18 cellular contexts compared by ENCODE assay signal in genomic region chr2:230981704-230982103, GRCh38. TPM values are rescaled to one million over a fixed set of nuclear protein-coding genes. Genes with fewer than 3 reads are reported as not detected.
DNase-seq lines count a peak whose midpoint lies in the region; ATAC-seq and TF ChIP-seq lines count a peak whose summit lies in the region.
"Had no signal": no experiment of that assay in that cellular context is flagged by ENCODE, and none has a peak within 500 bp of the region (broad histone marks: within the 10 kb centered on the region; RNA-seq: fewer than 3 reads in every experiment).

No MANE protein-coding gene starts in this region.

- H3K4me3 ChIP-seq in vagina, result no peak overlapping the region
- H3K4me3 ChIP-seq: esophagus muscularis mucosa, lung had no signal

- H3K9me3 Mint-ChIP-seq in activated naive CD4-positive, alpha-beta T cell treated with anti-CD3 and anti-CD28 coated beads for 36 hours, result no peaks in the 10 kb centered on the region
- H3K9me3 Mint-ChIP-seq in T-helper 2 cell treated with Interferon-gamma antibody and Interleukin-4, amounts not matched to agents 5 μg/mL and 100 μg/mL, for 36 hours, result no peaks in the 10 kb centered on the region
- H3K9me3 Mint-ChIP-seq in central memory CD8-positive, alpha-beta T cell, result no peaks in the 10 kb centered on the region
- no peaks in the 10 kb centered on the region for H3K9me3 Mint-ChIP-seq in stimulated activated memory B cell treated with anti-CD40 and anti-IgM and Interleukin-4, amounts not matched to agents 10 μg/mL and 1 μg/mL and 100 μg/mL, for 72 hours
- H3K9me3 Mint-ChIP-seq: H9, nephron had no signal

- CTCF ChIA-PET in activated naive CD4-positive, alpha-beta T cell treated with anti-CD3 and anti-CD28 coated beads for 36 hours (lab: Charles Lee), result interaction anchor here (0.6 to 1.4 kb wide), 5 partner anchors 13 to 79 kb away, joined by 3 to 6 read pairs (median 4); no protein-coding TSS in a partner anchor

- no peak for TF ChIP-seq CTCF in vagina (IDR thresholded peaks at IDR 0.05)

- H3K27me3 ChIP-seq in vagina, result no peaks in the 10 kb centered on the region

- H3K36me3 Mint-ChIP-seq in activated naive CD4-positive, alpha-beta T cell treated with anti-CD3 and anti-CD28 coated beads for 36 hours (ENCODE audit: low read depth), result no peaks in the 10 kb centered on the region
- H3K36me3 Mint-ChIP-seq in T-helper 2 cell treated with Interferon-gamma antibody and Interleukin-4, amounts not matched to agents 5 μg/mL and 100 μg/mL, for 36 hours (ENCODE audit: low read depth), result no peaks in the 10 kb centered on the region
- H3K36me3 Mint-ChIP-seq in central memory CD8-positive, alpha-beta T cell (ENCODE audit: insufficient read depth), result peaks cover 2% of the 10 kb centered on the region
- H3K36me3 Mint-ChIP-seq in stimulated activated memory B cell treated with anti-CD40 and anti-IgM and Interleukin-4, amounts not matched to agents 10 μg/mL and 1 μg/mL and 100 μg/mL, for 72 hours, result no peaks in the 10 kb centered on the region

- peak overlapping the region; percentile 10 for H3K27ac Mint-ChIP-seq in activated naive CD4-positive, alpha-beta T cell treated with anti-CD3 and anti-CD28 coated beads for 36 hours
- H3K27ac Mint-ChIP-seq in T-helper 2 cell treated with Interferon-gamma antibody and Interleukin-4, amounts not matched to agents 5 μg/mL and 100 μg/mL, for 36 hours, result peak overlapping the region; percentile 58
- H3K27ac Mint-ChIP-seq in central memory CD8-positive, alpha-beta T cell (ENCODE audit: low read depth), result peak overlapping the region; percentile 10
- peak overlapping the region; percentile 93 for H3K27ac Mint-ChIP-seq in stimulated activated memory B cell treated with anti-CD40 and anti-IgM and Interleukin-4, amounts not matched to agents 10 μg/mL and 1 μg/mL and 100 μg/mL, for 72 hours
- H3K27ac Mint-ChIP-seq: nephron had no signal

- H3K27ac ChIP-seq in vagina, result no peak overlapping the region
- H3K27ac ChIP-seq: esophagus muscularis mucosa, VCaP had no signal

- no peak overlapping the region for H3K4me3 Mint-ChIP-seq in activated naive CD4-positive, alpha-beta T cell treated with anti-CD3 and anti-CD28 coated beads for 36 hours
- peak overlapping the region; percentile 39 for H3K4me3 Mint-ChIP-seq in T-helper 2 cell treated with Interferon-gamma antibody and Interleukin-4, amounts not matched to agents 5 μg/mL and 100 μg/mL, for 36 hours
- H3K4me3 Mint-ChIP-seq in central memory CD8-positive, alpha-beta T cell, result peak overlapping the region; percentile 57
- H3K4me3 Mint-ChIP-seq in stimulated activated memory B cell treated with anti-CD40 and anti-IgM and Interleukin-4, amounts not matched to agents 10 μg/mL and 1 μg/mL and 100 μg/mL, for 72 hours, result peak overlapping the region; percentile 70
- H3K4me3 Mint-ChIP-seq: H9, nephron had no signal

- peak; percentile 40 for DNase-seq in activated naive CD4-positive, alpha-beta T cell treated with anti-CD3 and anti-CD28 coated beads for 36 hours
- no peak for DNase-seq in activated naive CD4-positive, alpha-beta T cell treated with anti-CD3 and anti-CD28 coated beads, Interleukin-2, amount 50 U/mL, for 16 hours
- no peak for DNase-seq in T-helper 2 cell treated with Interferon-gamma antibody and Interleukin-4, amounts not matched to agents 5 μg/mL and 100 μg/mL, for 36 hours (ENCODE audit: low spot score)
- peak in 1 of 2 donors; percentile 23 for DNase-seq in central memory CD8-positive, alpha-beta T cell (ENCODE audit: low spot score in 2 of 2)
- DNase-seq in vagina (ENCODE audit: extremely low spot score in 2 of 2) (no peak), amniotic stem cell (lab: John Stamatoyannopoulos, UW) (no peak), AG08396 (ENCODE audit: low spot score) (no peak)
- DNase-seq: GF-D8; H9; Kasumi-1; NK-92 treated with Interleukin-12 subunit alpha and Interleukin-12 subunit beta, amount 100 ng/mL, for 24 hours; RPMI8226 had no signal

- peak; percentile 71 for ATAC-seq in central memory CD8-positive, alpha-beta T cell (replicated peaks; ENCODE audit: extremely low read depth, poor library complexity, severe bottlenecking)
- no peak for ATAC-seq in stimulated activated memory B cell treated with anti-CD40 and anti-IgM and Interleukin-4, amounts not matched to agents 10 μg/mL and 1 μg/mL and 100 μg/mL, for 72 hours

- H3K4me1 ChIP-seq in vagina, result peaks cover under 1% of the 10 kb centered on the region

- peaks cover 32% of the 10 kb centered on the region for H3K4me1 Mint-ChIP-seq in activated naive CD4-positive, alpha-beta T cell treated with anti-CD3 and anti-CD28 coated beads for 36 hours (ENCODE audit: low read depth)
- peaks cover 67% of the 10 kb centered on the region for H3K4me1 Mint-ChIP-seq in T-helper 2 cell treated with Interferon-gamma antibody and Interleukin-4, amounts not matched to agents 5 μg/mL and 100 μg/mL, for 36 hours (ENCODE audit: low read depth)
- peaks cover 61% of the 10 kb centered on the region for H3K4me1 Mint-ChIP-seq in central memory CD8-positive, alpha-beta T cell
- peaks cover 62% of the 10 kb centered on the region for H3K4me1 Mint-ChIP-seq in stimulated activated memory B cell treated with anti-CD40 and anti-IgM and Interleukin-4, amounts not matched to agents 10 μg/mL and 1 μg/mL and 100 μg/mL, for 72 hours
- H3K4me1 Mint-ChIP-seq: nephron had no signal

- H3K27me3 Mint-ChIP-seq in activated naive CD4-positive, alpha-beta T cell treated with anti-CD3 and anti-CD28 coated beads for 36 hours (ENCODE audit: low read depth), result peaks cover 10% of the 10 kb centered on the region
- peaks cover 37% of the 10 kb centered on the region for H3K27me3 Mint-ChIP-seq in T-helper 2 cell treated with Interferon-gamma antibody and Interleukin-4, amounts not matched to agents 5 μg/mL and 100 μg/mL, for 36 hours (ENCODE audit: low read depth)
- no peaks in the 10 kb centered on the region for H3K27me3 Mint-ChIP-seq in central memory CD8-positive, alpha-beta T cell
- peaks cover 11% of the 10 kb centered on the region for H3K27me3 Mint-ChIP-seq in stimulated activated memory B cell treated with anti-CD40 and anti-IgM and Interleukin-4, amounts not matched to agents 10 μg/mL and 1 μg/mL and 100 μg/mL, for 72 hours

- TF ChIP-seq POLR2A in vagina (IDR thresholded peaks at IDR 0.05), result no peak

- intact Hi-C loops in activated naive CD4-positive, alpha-beta T cell treated with anti-CD3 and anti-CD28 coated beads for 36 hours (cut with micrococcal nuclease), result no loop called here
- intact Hi-C loops in vagina (cut with DNase I), result no loop called here

- no peaks in the 10 kb centered on the region for H3K36me3 ChIP-seq in vagina
- H3K36me3 ChIP-seq: esophagus muscularis mucosa had no signal

- H3K9me3 ChIP-seq in vagina, result no peaks in the 10 kb centered on the region
- H3K9me3 ChIP-seq: esophagus muscularis mucosa had no signal

RNA-seq across cellular contexts. Expression of gene SPATA3, which starts 14.2 kb away (rescaled TPM):
- not detected for total RNA-seq in activated naive CD4-positive, alpha-beta T cell treated with anti-CD3 and anti-CD28 coated beads for 36 hours
- not detected for total RNA-seq in vagina
- total RNA-seq: esophagus muscularis mucosa, H9, lung, temporal lobe had no signal

RNA-seq across cellular contexts. Expression of gene C2orf72, which starts 55.6 kb away (rescaled TPM):
- not detected for total RNA-seq in activated naive CD4-positive, alpha-beta T cell treated with anti-CD3 and anti-CD28 coated beads for 36 hours
- total RNA-seq in vagina, result 0.25 TPM

RNA-seq across cellular contexts. Expression of gene GPR55, which starts 56.7 kb away (rescaled TPM):
- under 1 TPM; 0.35 to 0.43 TPM for total RNA-seq in activated naive CD4-positive, alpha-beta T cell treated with anti-CD3 and anti-CD28 coated beads for 36 hours
- 2.7 TPM for total RNA-seq in vagina
- total RNA-seq: H9, temporal lobe had no signal

Comparison
In these comparisons a context has a peak if more than half of its experiments do, and no peak if none do; other contexts are left out.
1. H3K27ac Mint-ChIP-seq: peak in every context shown above with its lines; median percentile 93 in stimulated activated memory B cell treated with anti-CD40 and anti-IgM and Interleukin-4, amounts not matched to agents 10 μg/mL and 1 μg/mL and 100 μg/mL, for 72 hours; 58 in T-helper 2 cell treated with Interferon-gamma antibody and Interleukin-4, amounts not matched to agents 5 μg/mL and 100 μg/mL, for 36 hours; 10 in activated naive CD4-positive, alpha-beta T cell treated with anti-CD3 and anti-CD28 coated beads for 36 hours; 10 in central memory CD8-positive, alpha-beta T cell.